10 cellular contexts compared by ENCODE assay signal in the genomic region with DNA sequence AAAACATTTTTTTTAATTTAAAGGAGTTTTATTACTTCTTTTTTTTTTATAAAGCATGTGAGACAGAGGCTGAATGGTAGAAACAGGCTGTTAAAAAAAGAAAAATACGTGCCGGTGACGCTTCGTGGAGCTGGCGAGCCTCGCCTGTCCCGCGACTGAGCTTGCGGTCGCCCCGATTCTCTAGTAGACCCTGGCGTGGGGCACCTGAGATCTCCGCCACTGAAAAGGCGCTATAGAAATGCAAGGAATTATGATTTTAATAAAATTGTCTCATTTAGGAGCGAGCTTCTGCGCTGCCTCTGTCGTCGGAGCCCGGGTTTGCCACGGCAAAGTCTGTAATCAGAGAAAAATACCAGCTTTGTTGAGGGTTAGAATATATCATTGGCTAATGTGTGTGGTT. TPM values are rescaled to one million over a fixed set of nuclear protein-coding genes. Genes with fewer than 3 reads are reported as not detected.
DNase-seq lines count a peak whose midpoint lies in the region; ATAC-seq and TF ChIP-seq lines count a peak whose summit lies in the region.
"Had no signal": no experiment of that assay in that cellular context is flagged by ENCODE, and none has a peak within 500 bp of the region (broad histone marks: within the 10 kb centered on the region; RNA-seq: fewer than 3 reads in every experiment).

No MANE protein-coding gene starts in this region.

- 29 to 75% (median 44%) methylated on average over 20 of the region's 20 CpGs for WGBS in adipose tissue, 3 donors

- DNase-seq in activated CD8-positive, alpha-beta memory T cell treated with anti-CD3 and anti-CD28 coated beads, Interleukin-2, amount 10 ng/mL, durations not matched to agents 7 days and 5 days: no peak
- DNase-seq in activated CD8-positive, alpha-beta memory T cell treated with anti-CD3 and anti-CD28 coated beads, Interleukin-2, amount 50 U/mL, for 4 hours: no peak
- DNase-seq in kidney epithelial cell (ENCODE audit: low read depth) (no peak), thoracic aorta (ENCODE audit: low spot score) (no peak), NCI-H1436 treated with DMSO at 0.1 percent for 48 hours (lab: John Stamatoyannopoulos, UW) (no peak)
- DNase-seq: activated effector memory CD4-positive, alpha-beta T cell treated with Interleukin-2 at 50 U/mL for 16 hours; NCI-H748 treated with DMSO at 0.1 percent for 48 hours had no signal

- no peak overlapping the region for H3K4me3 Mint-ChIP-seq in activated CD8-positive, alpha-beta memory T cell treated with anti-CD3 and anti-CD28 coated beads, Interleukin-2, amount 10 ng/mL, durations not matched to agents 7 days and 5 days

- peaks cover 2% of the 10 kb centered on the region for H3K36me3 Mint-ChIP-seq in activated CD8-positive, alpha-beta memory T cell treated with anti-CD3 and anti-CD28 coated beads, Interleukin-2, amount 10 ng/mL, durations not matched to agents 7 days and 5 days

- H3K36me3 ChIP-seq in kidney epithelial cell (ENCODE audit: control insufficient read depth, insufficient read depth, low read length) (no peaks in the 10 kb centered on the region), thoracic aorta (peaks cover under 1% of the 10 kb centered on the region)

- TF ChIP-seq CTCF in kidney epithelial cell (IDR thresholded peaks at IDR 0.05; ENCODE audit: insufficient read depth, low read length, poor library complexity, severe bottlenecking) (no peak), thoracic aorta (IDR thresholded peaks at IDR 0.05) (no peak)

- CTCF ChIA-PET in activated CD8-positive, alpha-beta memory T cell treated with anti-CD3 and anti-CD28 coated beads, Interleukin-2, amount 10 ng/mL, durations not matched to agents 7 days and 5 days (lab: Charles Lee): interaction anchor here (0.7 to 2.7 kb wide), 8 partner anchors 20 to 253 kb away, joined by 3 to 19 read pairs (median 4); no protein-coding TSS in a partner anchor

- H3K4me1 ChIP-seq in thoracic aorta (ENCODE audit: control insufficient read depth in 1 of 2, low read depth in 2 of 2): peaks cover 63 to 95% of the 10 kb centered on the region in 2 donors

- H3K9me3 Mint-ChIP-seq in activated CD8-positive, alpha-beta memory T cell treated with anti-CD3 and anti-CD28 coated beads, Interleukin-2, amount 10 ng/mL, durations not matched to agents 7 days and 5 days (ENCODE audit: low read depth): no peaks in the 10 kb centered on the region

- ATAC-seq in activated CD8-positive, alpha-beta memory T cell treated with anti-CD3 and anti-CD28 coated beads, Interleukin-2, amount 10 ng/mL, durations not matched to agents 7 days and 5 days: no peak
- ATAC-seq in thoracic aorta (ENCODE audit: insufficient number of reproducible peaks, low FRiP score, low read depth) (no peak), HG02840 (IDR thresholded peaks at IDR 0.05; ENCODE audit: low FRiP score, unreplicated experiment) (no peak), GM21423 (IDR thresholded peaks at IDR 0.05; ENCODE audit: unreplicated experiment) (no peak)

- H3K4me3 ChIP-seq in kidney epithelial cell (ENCODE audit: low read depth, low read length) (peak overlapping the region; percentile 5), thoracic aorta (peak overlapping the region; percentile 81)

- no peaks in the 10 kb centered on the region for H3K9me3 ChIP-seq in thoracic aorta

- peak overlapping the region; percentile 6 for H3K27ac ChIP-seq in adipose tissue (ENCODE audit: low read depth, low read length)
- H3K27ac ChIP-seq in thoracic aorta: peak overlapping the region; percentile 98 to 99

- H3K4me1 Mint-ChIP-seq in activated CD8-positive, alpha-beta memory T cell treated with anti-CD3 and anti-CD28 coated beads, Interleukin-2, amount 10 ng/mL, durations not matched to agents 7 days and 5 days: peaks cover 11% of the 10 kb centered on the region

- peaks cover 89% of the 10 kb centered on the region for H3K27me3 Mint-ChIP-seq in activated CD8-positive, alpha-beta memory T cell treated with anti-CD3 and anti-CD28 coated beads, Interleukin-2, amount 10 ng/mL, durations not matched to agents 7 days and 5 days

- peak overlapping the region; percentile 32 for H3K27ac Mint-ChIP-seq in activated CD8-positive, alpha-beta memory T cell treated with anti-CD3 and anti-CD28 coated beads, Interleukin-2, amount 10 ng/mL, durations not matched to agents 7 days and 5 days

- H3K27me3 ChIP-seq in kidney epithelial cell (ENCODE audit: control insufficient read depth, insufficient read depth, low read length) (peaks cover 57% of the 10 kb centered on the region), thoracic aorta (replicated peaks; ENCODE audit: insufficient read depth) (no peaks in the 10 kb centered on the region)

RNA-seq across cellular contexts. Expression of a gene that starts 18.4 kb away (rescaled TPM):
- under 1 TPM; 0.21 to 0.32 TPM for total RNA-seq in activated CD8-positive, alpha-beta memory T cell treated with anti-CD3 and anti-CD28 coated beads, Interleukin-2, amount 10 ng/mL, durations not matched to agents 7 days and 5 days
- 10 to 100 TPM; 12.3 to 88.6 (median 77.6) TPM for polyA plus RNA-seq in adipose tissue
- total RNA-seq in kidney epithelial cell (6.7 and 9.7 TPM in 2 replicates), thoracic aorta (100 to 1,000 TPM; 126 to 145 TPM)

RNA-seq across cellular contexts. Expression of a gene that starts 44.3 kb away (rescaled TPM):
- total RNA-seq in activated CD8-positive, alpha-beta memory T cell treated with anti-CD3 and anti-CD28 coated beads, Interleukin-2, amount 10 ng/mL, durations not matched to agents 7 days and 5 days: under 1 TPM; 0.21 to 0.26 TPM
- under 1 TPM; 0.04 to 0.11 (median 0.05) TPM for polyA plus RNA-seq in adipose tissue
- total RNA-seq in kidney epithelial cell (not detected in 2 replicates), thoracic aorta (not detected)

RNA-seq across cellular contexts. Expression of a gene that starts 56.6 kb away (rescaled TPM):
- 10 to 100 TPM; 23.9 to 24.9 TPM for total RNA-seq in activated CD8-positive, alpha-beta memory T cell treated with anti-CD3 and anti-CD28 coated beads, Interleukin-2, amount 10 ng/mL, durations not matched to agents 7 days and 5 days
- polyA plus RNA-seq in adipose tissue: 10 to 100 TPM; 34.2 to 51.5 (median 38.2) TPM
- total RNA-seq in kidney epithelial cell (60.1 and 78.0 TPM in 2 replicates), thoracic aorta (10 to 100 TPM; 30.2 to 42.8 TPM)

Comparison
In these comparisons a context has a peak if more than half of its experiments do, and no peak if none do; other contexts are left out.
1. RNA of a gene that starts 18.4 kb away (total RNA-seq): 126 to 145 TPM in thoracic aorta; 6.7 to 9.7 TPM in kidney epithelial cell and 0.21 to 0.32 TPM in activated CD8-positive, alpha-beta memory T cell treated with anti-CD3 and anti-CD28 coated beads, Interleukin-2, amount 10 ng/mL, durations not matched to agents 7 days and 5 days; every median in the first group is over 10 times any median in the second.